Comparison of ENCODE assay signal across 8 cellular contexts in the genomic region with DNA sequence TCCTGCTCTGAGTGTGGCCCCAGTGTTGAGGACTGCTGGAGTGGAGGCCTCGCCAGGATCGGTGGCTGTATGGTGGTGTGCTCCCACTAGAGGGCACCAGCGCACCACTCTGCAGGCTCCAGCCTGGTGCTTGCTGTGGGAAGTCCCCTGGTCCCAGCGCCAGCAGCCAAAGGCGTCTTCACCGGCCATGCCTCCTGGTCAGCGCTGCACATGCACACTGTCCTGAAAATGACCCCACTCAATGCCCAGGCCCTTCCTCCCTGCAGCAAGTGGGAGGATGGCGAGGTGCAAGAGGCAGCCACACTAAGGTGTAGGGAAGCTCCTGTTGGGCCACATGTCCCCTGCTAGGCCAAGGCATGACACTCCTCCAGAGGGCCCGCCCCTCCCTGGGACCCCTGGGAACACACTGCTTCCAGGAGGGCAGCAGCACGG.
DNase-seq lines count a peak whose midpoint lies in the region; ATAC-seq and TF ChIP-seq lines count a peak whose summit lies in the region.

No MANE protein-coding gene starts in this region.

- TF ChIP-seq POLR2A in GM18505 (IDR thresholded peaks at IDR 0.05; ENCODE audit: borderline replicate concordance, extremely low read depth, insufficient read depth, insufficient read length): no peak

- DNase-seq in AG04449 (ENCODE audit: low read depth, low spot score) (peak; percentile 40), NCI-H2196 (lab: John Stamatoyannopoulos, UW; ENCODE audit: unreplicated experiment) (peak; percentile 81), left lobe of liver (ENCODE audit: low spot score) (peak; percentile 91)
- peak; percentile 85 for DNase-seq in activated CD4-positive, CD25-positive, alpha-beta regulatory T cell treated with anti-CD3 and anti-CD28 coated beads, Interleukin-2, amount 50 U/mL, for 72 hours
- peak; percentile 69 to 76 for DNase-seq in central memory CD8-positive, alpha-beta T cell (ENCODE audit: low spot score in 2 of 2)
- DNase-seq in stimulated activated CD4-positive, alpha-beta T cell treated with anti-CD3 and anti-CD28 coated beads, Interleukin-2, amount 100 ng/mL, for 48 hours: peak; percentile 83 to 86

- H3K4me1 Mint-ChIP-seq in central memory CD8-positive, alpha-beta T cell: no peaks in the 10 kb centered on the region

- no peak overlapping the region for H3K27ac Mint-ChIP-seq in central memory CD8-positive, alpha-beta T cell (ENCODE audit: low read depth)

- H3K36me3 Mint-ChIP-seq in central memory CD8-positive, alpha-beta T cell (ENCODE audit: insufficient read depth): peaks cover 3% of the 10 kb centered on the region

- H3K4me3 ChIP-seq in AG04449 (ENCODE audit: low read depth, low read length): no peak overlapping the region

- peak; percentile 74 for ATAC-seq in GM18505 (IDR thresholded peaks at IDR 0.05; ENCODE audit: unreplicated experiment)
- peak; percentile 73 for ATAC-seq in HG02973 (IDR thresholded peaks at IDR 0.05; ENCODE audit: unreplicated experiment)
- peak; percentile 80 for ATAC-seq in central memory CD8-positive, alpha-beta T cell (replicated peaks; ENCODE audit: extremely low read depth, poor library complexity, severe bottlenecking)
- peak; percentile 80 for ATAC-seq in left lobe of liver

- H3K9me3 Mint-ChIP-seq in central memory CD8-positive, alpha-beta T cell: peaks cover 8% of the 10 kb centered on the region

- TF ChIP-seq CTCF in AG04449 (IDR thresholded peaks at IDR 0.05; ENCODE audit: insufficient read depth, low read length, missing control alignments): peak; percentile 98

- CTCF ChIA-PET in AG04449 (lab: Yijun Ruan, JAX): interaction anchor here (0.7 to 21.2 kb wide), 17 partner anchors 9 to 772 kb away, joined by 3 to 286 read pairs (median 6); no protein-coding TSS in a partner anchor

- POLR2A ChIA-PET in AG04449 (lab: Yijun Ruan, JAX): no interaction called here

- H3K4me3 Mint-ChIP-seq in central memory CD8-positive, alpha-beta T cell: no peak overlapping the region

- no peaks in the 10 kb centered on the region for H3K27me3 Mint-ChIP-seq in central memory CD8-positive, alpha-beta T cell

Comparison
In these comparisons a context has a peak if more than half of its experiments do, and no peak if none do; other contexts are left out.
1. DNase-seq: peak in every context shown above with its lines; median percentile 91 in left lobe of liver; 85 in activated CD4-positive, CD25-positive, alpha-beta regulatory T cell treated with anti-CD3 and anti-CD28 coated beads, Interleukin-2, amount 50 U/mL, for 72 hours; 84 in stimulated activated CD4-positive, alpha-beta T cell treated with anti-CD3 and anti-CD28 coated beads, Interleukin-2, amount 100 ng/mL, for 48 hours; 81 in NCI-H2196; 72 in central memory CD8-positive, alpha-beta T cell; 40 in AG04449.